ENCODE assay signal across 24 cellular contexts in the genomic region with DNA sequence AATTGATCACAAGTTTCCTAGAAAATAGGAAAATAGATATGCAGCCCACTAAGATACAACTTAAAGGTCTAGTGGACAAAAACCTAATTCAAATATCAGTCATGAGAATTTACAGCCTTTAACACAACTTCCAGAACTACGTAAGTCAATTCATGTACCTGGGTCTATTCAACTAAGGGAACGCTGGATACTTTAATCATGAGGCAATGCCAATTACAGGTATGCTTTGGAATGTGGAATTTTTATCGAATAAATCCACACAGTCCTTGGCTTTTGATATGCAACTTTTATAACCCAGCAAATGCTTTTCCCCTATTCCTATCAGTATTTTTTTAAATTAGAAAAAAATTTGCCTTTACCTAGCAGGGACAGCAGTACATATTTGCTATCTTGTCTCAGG.
DNase-seq lines count a peak whose midpoint lies in the region; ATAC-seq and TF ChIP-seq lines count a peak whose summit lies in the region.
"Had no signal": no experiment of that assay in that cellular context is flagged by ENCODE, and none has a peak within 500 bp of the region (broad histone marks: within the 10 kb centered on the region; RNA-seq: fewer than 3 reads in every experiment).

No MANE protein-coding gene starts in this region.

- no peaks in the 10 kb centered on the region for H3K9me2 ChIP-seq in PC-3 (replicated peaks; ENCODE audit: low read length)

- H3K79me2 ChIP-seq in PC-3 (ENCODE audit: low read length) (no peaks in the 10 kb centered on the region), mesendoderm (ENCODE audit: control insufficient read depth, insufficient read depth, low read length) (no peaks in the 10 kb centered on the region)

- H4K5ac ChIP-seq in mesendoderm (ENCODE audit: low read length) = no peak overlapping the region

- H4K8ac ChIP-seq in mesendoderm (ENCODE audit: low read depth, low read length) = no peak overlapping the region

- H3F3A ChIP-seq in PC-3 (ENCODE audit: low read length, unreplicated experiment) = no peaks in the 10 kb centered on the region

- H3K23ac ChIP-seq in mesendoderm (ENCODE audit: low read length) = no peak overlapping the region

- H3K4me3 ChIP-seq in PC-3 (ENCODE audit: low read length) = no peak overlapping the region
- H3K4me3 ChIP-seq in mesendoderm (ENCODE audit: low read length) = no peak overlapping the region
- H3K4me3 ChIP-seq in vagina = no peak overlapping the region
- H3K4me3 ChIP-seq: BLaER1, GM12878 had no signal

- peaks cover 16% of the 10 kb centered on the region for H3K9me3 ChIP-seq in PC-3 (ENCODE audit: low read length)
- H3K9me3 ChIP-seq in vagina = no peaks in the 10 kb centered on the region
- H3K9me3 ChIP-seq: BE2C, BLaER1 had no signal

- H3K4me1 ChIP-seq in PC-3 (ENCODE audit: insufficient read depth, low read length) = peaks cover 12% of the 10 kb centered on the region
- no peaks in the 10 kb centered on the region for H3K4me1 ChIP-seq in foreskin keratinocyte
- peaks cover 2% of the 10 kb centered on the region for H3K4me1 ChIP-seq in mesendoderm (ENCODE audit: control insufficient read depth, low read depth, low read length)
- H3K4me1 ChIP-seq in vagina = peaks cover 16% of the 10 kb centered on the region
- H3K4me1 ChIP-seq: BE2C, BLaER1 had no signal

- no peaks in the 10 kb centered on the region for H3K27me3 Mint-ChIP-seq in activated T-cell treated with anti-CD3 and anti-CD28 coated beads, Interleukin-2, amount 50 U/mL, for 4 hours (ENCODE audit: low read depth)
- H3K27me3 Mint-ChIP-seq: CD4-positive, alpha-beta memory T cell; CD4-positive, CD25-positive, alpha-beta regulatory T cell had no signal

- no peak overlapping the region for H2BK15ac ChIP-seq in mesendoderm (replicated peaks; ENCODE audit: low read depth)

- H3K4ac ChIP-seq in mesendoderm (ENCODE audit: low read depth, low read length) = no peak overlapping the region

- H3K27me3 ChIP-seq in PC-3 (ENCODE audit: low read length) = no peaks in the 10 kb centered on the region
- no peaks in the 10 kb centered on the region for H3K27me3 ChIP-seq in foreskin keratinocyte
- H3K27me3 ChIP-seq in mesendoderm (ENCODE audit: insufficient read depth, low read length, poor library complexity) = no peaks in the 10 kb centered on the region
- no peaks in the 10 kb centered on the region for H3K27me3 ChIP-seq in vagina
- H3K27me3 ChIP-seq: BE2C, BLaER1 had no signal

- H4K20me1 ChIP-seq in PC-3 (ENCODE audit: low read length) = no peaks in the 10 kb centered on the region
- H4K20me1 ChIP-seq: BLaER1 had no signal

- H3K36me3 Mint-ChIP-seq in activated T-cell treated with anti-CD3 and anti-CD28 coated beads, Interleukin-2, amount 50 U/mL, for 4 hours (ENCODE audit: insufficient read depth) = no peaks in the 10 kb centered on the region
- H3K36me3 Mint-ChIP-seq: CD14-positive monocyte; CD4-positive, alpha-beta memory T cell; CD4-positive, CD25-positive, alpha-beta regulatory T cell; CD8-positive, alpha-beta memory T cell had no signal

- CTCF ChIA-PET in PC-3 (lab: Charles Lee) = no interaction called here

- TF ChIP-seq CTCF in PC-3 (conservative IDR thresholded peaks at IDR 0.05; ENCODE audit: low read depth, low read length) (no peak), foreskin keratinocyte (conservative IDR thresholded peaks at IDR 0.05) (no peak), vagina (IDR thresholded peaks at IDR 0.05) (no peak)

- no peak overlapping the region for H3K56ac ChIP-seq in mesendoderm (ENCODE audit: low read length)

- H2AK5ac ChIP-seq in mesendoderm (ENCODE audit: low read length) = no peak overlapping the region

- H3K36me3 ChIP-seq in PC-3 (ENCODE audit: low read depth, low read length) (no peaks in the 10 kb centered on the region), mesendoderm (ENCODE audit: control insufficient read depth, insufficient read depth, low read length) (no peaks in the 10 kb centered on the region), vagina (no peaks in the 10 kb centered on the region)
- H3K36me3 ChIP-seq: BE2C, BLaER1 had no signal

- no peak overlapping the region for H3K18ac ChIP-seq in mesendoderm (ENCODE audit: low read length)

- intact Hi-C loops in PC-3 (cut with micrococcal nuclease) (no loop called here), vagina (cut with DNase I) (no loop called here)

- DNase-seq in PC-3 (peak; percentile 38), foreskin keratinocyte (peak; percentile 11 to 64), mesendoderm (peak; percentile 16), vagina (ENCODE audit: extremely low spot score in 2 of 2) (no peak), cortex of kidney (lab: John Stamatoyannopoulos, UW) (no peak)
- DNase-seq in activated T-cell treated with anti-CD3 and anti-CD28 coated beads, Interleukin-2, amount 50 U/mL, for 4 hours = no peak
- DNase-seq: 8988T; ACHN; BE2C; C1 segment of cervical spinal cord; CD4-positive, alpha-beta memory T cell; CD4-positive, CD25-positive, alpha-beta regulatory T cell; CD8-positive, alpha-beta memory T cell; COR-L47; DMS 273 treated with DMSO at 0.1 percent for 48 hours; DMS153; DMS53; DMS79; DND-41; EL; GDM1 had no signal

- H2BK120ac ChIP-seq in mesendoderm (ENCODE audit: low read depth, low read length) = no peak overlapping the region

- no CpG with 5 or more reads among the region's 3 CpGs for WGBS in mesendoderm (ENCODE audit: extremely low coverage, insufficient coverage, low lambda C conversion rate)

- no peaks in the 10 kb centered on the region for H3K4me1 Mint-ChIP-seq in activated T-cell treated with anti-CD3 and anti-CD28 coated beads, Interleukin-2, amount 50 U/mL, for 4 hours (ENCODE audit: low read depth)
- H3K4me1 Mint-ChIP-seq: CD14-positive monocyte; CD4-positive, alpha-beta memory T cell; CD4-positive, CD25-positive, alpha-beta regulatory T cell; CD8-positive, alpha-beta memory T cell had no signal

- no peak overlapping the region for H2BK5ac ChIP-seq in mesendoderm (ENCODE audit: low read length)

- H3K27ac ChIP-seq in PC-3 (ENCODE audit: low read length) (no peak overlapping the region), foreskin keratinocyte (no peak overlapping the region), mesendoderm (ENCODE audit: low read depth, low read length) (no peak overlapping the region), vagina (no peak overlapping the region)
- H3K27ac ChIP-seq: BLaER1 had no signal

- H3K79me1 ChIP-seq in mesendoderm (ENCODE audit: low read length) = no peaks in the 10 kb centered on the region

- POLR2A ChIA-PET in PC-3 (lab: Charles Lee; ENCODE audit: unreplicated experiment) = no interaction called here

- no peak overlapping the region for H3K4me2 ChIP-seq in PC-3 (ENCODE audit: low read length)
- H3K4me2 ChIP-seq in mesendoderm (ENCODE audit: low read length) = no peak overlapping the region
- H3K4me2 ChIP-seq: BLaER1 had no signal

- H2AFZ ChIP-seq in PC-3 (ENCODE audit: low read length) = no peak overlapping the region

- H3K9me3 Mint-ChIP-seq in activated T-cell treated with anti-CD3 and anti-CD28 coated beads, Interleukin-2, amount 50 U/mL, for 4 hours = no peaks in the 10 kb centered on the region

- no peak overlapping the region for H3K9ac ChIP-seq in PC-3 (ENCODE audit: low read length)
- no peak overlapping the region for H3K9ac ChIP-seq in mesendoderm (ENCODE audit: low read length)
- H3K9ac ChIP-seq: BLaER1 had no signal

- no peak overlapping the region for H3K4me3 Mint-ChIP-seq in activated T-cell treated with anti-CD3 and anti-CD28 coated beads, Interleukin-2, amount 50 U/mL, for 4 hours
- H3K4me3 Mint-ChIP-seq: CD14-positive monocyte; CD4-positive, alpha-beta memory T cell; CD4-positive, CD25-positive, alpha-beta regulatory T cell; CD8-positive, alpha-beta memory T cell had no signal

- no peak for TF ChIP-seq POLR2A in vagina (IDR thresholded peaks at IDR 0.05)

- ATAC-seq in PC-3 (no peak), foreskin keratinocyte (no peak)
- no peak for ATAC-seq in activated T-cell treated with anti-CD3 and anti-CD28 coated beads, Interleukin-2, amount 50 U/mL, for 4 hours
- ATAC-seq: GM12878 had no signal

- no TSS peak for BruUV-seq in PC-3 (replicated peaks; lab: Mats Ljungman, UMichigan)

Comparison
In these comparisons a context has a peak if more than half of its experiments do, and no peak if none do; other contexts are left out.
1. DNase-seq: peak in PC-3 (single experiment), foreskin keratinocyte (2 of 2) and mesendoderm (single experiment); none in vagina (0 of 2), activated T-cell treated with anti-CD3 and anti-CD28 coated beads, Interleukin-2, amount 50 U/mL, for 4 hours (single experiment) and cortex of kidney (single experiment).